In genomic region chr19:45467115-45467455, GRCh38 we compare ENCODE assay signal across 8 cellular contexts. TPM values are rescaled to one million over a fixed set of nuclear protein-coding genes. Genes with fewer than 3 reads are reported as not detected.
DNase-seq lines count a peak whose midpoint lies in the region; ATAC-seq and TF ChIP-seq lines count a peak whose summit lies in the region.

No MANE protein-coding gene starts in this region.

- H3K36me3 Mint-ChIP-seq in natural killer cell, result no peaks in the 10 kb centered on the region

- H3K9ac ChIP-seq in BLaER1 treated with 17β-estradiol and CSF1 and Interleukin-3, amounts not matched to agents 10 nM and 100 nM, result peak overlapping the region; percentile 74 to 97 (median 82)
- peak overlapping the region; percentile 71 for H3K9ac ChIP-seq in KMS-11

- intact Hi-C loops in natural killer cell (cut with micrococcal nuclease), result loop anchor here (1.0 kb wide), 1 partner anchor 11 kb away; no protein-coding TSS in a partner anchor

- H3K4me2 ChIP-seq in BLaER1 treated with 17β-estradiol and CSF1 and Interleukin-3, amounts not matched to agents 10 nM and 100 nM, result peak overlapping the region; percentile 99 to 100 (median 100)
- peak overlapping the region; percentile 100 for H3K4me2 ChIP-seq in KMS-11

- 0 out of 2 replicates have a peak, but pooled peaks have one; percentile 19 for TF ChIP-seq CTCF in KMS-11 (conservative IDR thresholded peaks at IDR 0.05; ENCODE audit: low read depth, low read length)
- no peak for TF ChIP-seq CTCF in choroid plexus epithelial cell (conservative IDR thresholded peaks at IDR 0.05; ENCODE audit: low read depth, low read length)
- no peak for TF ChIP-seq CTCF in natural killer cell (IDR thresholded peaks at IDR 0.05)

- H3K4me1 ChIP-seq in BLaER1 treated with 17β-estradiol and CSF1 and Interleukin-3, amounts not matched to agents 10 nM and 100 nM, result peaks cover 21 to 60% (median 53%) of the 10 kb centered on the region in 10 experiments
- peaks cover 20% of the 10 kb centered on the region for H3K4me1 ChIP-seq in KMS-11 (ENCODE audit: low read depth, poor library complexity, severe bottlenecking)

- no peaks in the 10 kb centered on the region for H3K79me2 ChIP-seq in KMS-11 (ENCODE audit: insufficient read depth, low read depth)

- ATAC-seq in natural killer cell (no peak), HG03432 (IDR thresholded peaks at IDR 0.05; ENCODE audit: unreplicated experiment) (no peak), HG02642 (IDR thresholded peaks at IDR 0.05; ENCODE audit: poor library complexity, unreplicated experiment) (no peak)

- peak overlapping the region; percentile 98 for H2AFZ ChIP-seq in KMS-11 (ENCODE audit: low read depth)

- peak overlapping the region; percentile 64 to 84 (median 73) for H3K4me3 ChIP-seq in BLaER1 treated with 17β-estradiol and CSF1 and Interleukin-3, amounts not matched to agents 10 nM and 100 nM
- H3K4me3 ChIP-seq in KMS-11 (IDR thresholded peaks at IDR 0.05; ENCODE audit: insufficient read depth, low read depth, low read length) (no peak overlapping the region), choroid plexus epithelial cell (ENCODE audit: low read depth, low read length) (peak overlapping the region; percentile 92)

- no peaks in the 10 kb centered on the region for H3K36me3 ChIP-seq in BLaER1 treated with 17β-estradiol and CSF1 and Interleukin-3, amounts not matched to agents 10 nM and 100 nM
- no peaks in the 10 kb centered on the region for H3K36me3 ChIP-seq in KMS-11 (ENCODE audit: insufficient read depth)

- peaks cover 0 to 6% of the 10 kb centered on the region in 2 donors for H3K27me3 Mint-ChIP-seq in natural killer cell (ENCODE audit: low read depth in 2 of 2)

- no peaks in the 10 kb centered on the region for H3K9me3 Mint-ChIP-seq in natural killer cell

- peaks cover 30 to 58% of the 10 kb centered on the region in 2 donors for H3K4me1 Mint-ChIP-seq in natural killer cell

- no peaks in the 10 kb centered on the region for H3K9me3 ChIP-seq in BLaER1 treated with 17β-estradiol and CSF1 and Interleukin-3, amounts not matched to agents 10 nM and 100 nM (replicated peaks in 1 of 11)

- peaks cover 16 to 26% (median 18%) of the 10 kb centered on the region in 11 experiments for H3K27me3 ChIP-seq in BLaER1 treated with 17β-estradiol and CSF1 and Interleukin-3, amounts not matched to agents 10 nM and 100 nM
- H3K27me3 ChIP-seq in KMS-11 (ENCODE audit: insufficient read depth, low read depth), result peaks cover 14% of the 10 kb centered on the region; the same call in 1 of the 2 replicates

- peak overlapping the region; percentile 17 to 99 (median 58); a peak in 12 of 22 replicates for H3K27ac ChIP-seq in BLaER1 treated with 17β-estradiol and CSF1 and Interleukin-3, amounts not matched to agents 10 nM and 100 nM
- peak overlapping the region; percentile 86 for H3K27ac ChIP-seq in KMS-11

- peaks cover 0 to 25% (median 7%) of the 10 kb centered on the region in 11 experiments; a peak in 14 of 22 replicates for H4K20me1 ChIP-seq in BLaER1 treated with 17β-estradiol and CSF1 and Interleukin-3, amounts not matched to agents 10 nM and 100 nM
- no peaks in the 10 kb centered on the region for H4K20me1 ChIP-seq in KMS-11 (ENCODE audit: insufficient read depth)

- H3K27ac Mint-ChIP-seq in natural killer cell, result peak overlapping the region; percentile 87 to 99

- peak overlapping the region; percentile 96 for H3K4me3 Mint-ChIP-seq in natural killer cell

- DNase-seq in choroid plexus epithelial cell (ENCODE audit: low read depth), result no peak
- no peak for DNase-seq in natural killer cell
- DNase-seq in Kasumi-1 (lab: John Stamatoyannopoulos, UW), result no peak
- no peak for DNase-seq in stimulated activated CD4-positive, alpha-beta T cell treated with anti-CD3 and anti-CD28 coated beads, Interleukin-12 subunit alpha, Interleukin-12 subunit beta, amount 100 ng/mL, for 4 hours

RNA-seq across cellular contexts. Expression of gene FOSB, which starts 0.7 kb away (rescaled TPM):
- total RNA-seq in natural killer cell, result 1,000 to 10,000 TPM in 2 of 3 donors, 100 to 1,000 TPM in 1; 784 to 1,837 (median 1,121) TPM

RNA-seq across cellular contexts. Expression of gene RTN2, which starts 29.8 kb away (rescaled TPM):
- 1 to 10 TPM; 1.9 to 5.5 (median 3.0) TPM for total RNA-seq in natural killer cell

RNA-seq across cellular contexts. Expression of gene PPM1N, which starts 31.2 kb away (rescaled TPM):
- total RNA-seq in natural killer cell, result 1 to 10 TPM; 5.1 to 8.3 (median 6.8) TPM

RNA-seq across cellular contexts. Expression of gene VASP, which starts 40.2 kb away (rescaled TPM):
- 100 to 1,000 TPM; 192 to 244 (median 237) TPM for total RNA-seq in natural killer cell

RNA-seq across cellular contexts. Expression of gene ERCC1, which starts 43.4 kb away (rescaled TPM):
- 10 to 100 TPM; 46.8 to 55.2 (median 48.2) TPM for total RNA-seq in natural killer cell
